In genomic region chr15:31125061-31125460, GRCh38 we compare ENCODE assay signal across 17 cellular contexts.
"Had no signal": no experiment of that assay in that cellular context is flagged by ENCODE, and none has a peak within 500 bp of the region (broad histone marks: within the 10 kb centered on the region; RNA-seq: fewer than 3 reads in every experiment).

No MANE protein-coding gene starts in this region.

- DNase-seq: dorsolateral prefrontal cortex; effector CD4-positive, alpha-beta T cell; foreskin fibroblast; gastrocnemius medialis; head of caudate nucleus; kidney; natural killer cell; occipital lobe; ovary; psoas muscle; right cardiac atrium; spleen; stimulated activated CD4-positive, alpha-beta T cell treated with anti-CD3 and anti-CD28 coated beads, Interleukin-4, amount 100 ng/mL, for 4 hours; stimulated activated naive CD8-positive, alpha-beta T cell treated with anti-CD3 and anti-CD28 coated beads, Interleukin-15, Interleukin-2, amounts not matched to agents 100 U/mL and 50 U/mL, for 24 hours; substantia nigra; testis; tibial artery had no signal
